ENCODE assay signal across 1 cellular context in genomic region chr14:74974364-74975058, GRCh38.
TF ChIP-seq lines count a peak whose summit lies in the region.

No MANE protein-coding gene starts in this region.

TF ChIP-seq in IMR-90, 13 proteins besides CTCF, POLR2A, EP300 and RAD21:
- TF ChIP-seq RFX5 (IDR thresholded peaks at IDR 0.05; ENCODE audit: low read depth, low read length) (no peak), FOS (IDR thresholded peaks at IDR 0.05; ENCODE audit: low read depth, low read length) (no peak), SMC3 (IDR thresholded peaks at IDR 0.05; ENCODE audit: low read depth, low read length) (no peak), RCOR1 (IDR thresholded peaks at IDR 0.05; ENCODE audit: insufficient replicate concordance, low read length) (no peak), CHD1 (IDR thresholded peaks at IDR 0.05; ENCODE audit: low read depth, low read length) (no peak), MXI1 (IDR thresholded peaks at IDR 0.05; ENCODE audit: borderline replicate concordance, low read depth, low read length) (no peak), MAFK (IDR thresholded peaks at IDR 0.05; ENCODE audit: low read depth, low read length) (no peak), NFE2L2 (IDR thresholded peaks at IDR 0.05; ENCODE audit: low read depth, low read length) (no peak)
